Comparison of ENCODE assay signal across 1 cellular context in genomic region chr1:97919568-97920261, GRCh38.
TF ChIP-seq lines count a peak whose summit lies in the region.

No MANE protein-coding gene starts in this region.

TF ChIP-seq in SK-N-SH, 30 proteins besides CTCF, POLR2A, EP300 and RAD21 (continued from another document):
- TF ChIP-seq ZBTB33 (IDR thresholded peaks at IDR 0.05; ENCODE audit: borderline replicate concordance, low read depth): no peak
- no peak for TF ChIP-seq NFIC (IDR thresholded peaks at IDR 0.05; ENCODE audit: borderline replicate concordance)
- no peak for TF ChIP-seq RXRA (IDR thresholded peaks at IDR 0.05; ENCODE audit: borderline replicate concordance, low read depth)
- no peak for TF ChIP-seq IRF3 (IDR thresholded peaks at IDR 0.05; ENCODE audit: low read depth, low read length)
- TF ChIP-seq FOSL2 (IDR thresholded peaks at IDR 0.05; ENCODE audit: borderline replicate concordance, low read depth): no peak
- TF ChIP-seq RFX5 (IDR thresholded peaks at IDR 0.05; ENCODE audit: low read length): no peak
- no peak for TF ChIP-seq TEAD4 (IDR thresholded peaks at IDR 0.05; ENCODE audit: borderline replicate concordance, insufficient read depth)
